In genomic region chr12:116773276-116773731, GRCh38 we compare ENCODE assay signal across 2 cellular contexts.
TF ChIP-seq lines count a peak whose summit lies in the region.

No MANE protein-coding gene starts in this region.

TF ChIP-seq in SK-N-SH treated with all-trans-retinoic acid at 6 μM for 48 hours, 23 proteins besides CTCF, POLR2A, EP300 and RAD21 (continued from another document):
- TF ChIP-seq, protein P1, sequence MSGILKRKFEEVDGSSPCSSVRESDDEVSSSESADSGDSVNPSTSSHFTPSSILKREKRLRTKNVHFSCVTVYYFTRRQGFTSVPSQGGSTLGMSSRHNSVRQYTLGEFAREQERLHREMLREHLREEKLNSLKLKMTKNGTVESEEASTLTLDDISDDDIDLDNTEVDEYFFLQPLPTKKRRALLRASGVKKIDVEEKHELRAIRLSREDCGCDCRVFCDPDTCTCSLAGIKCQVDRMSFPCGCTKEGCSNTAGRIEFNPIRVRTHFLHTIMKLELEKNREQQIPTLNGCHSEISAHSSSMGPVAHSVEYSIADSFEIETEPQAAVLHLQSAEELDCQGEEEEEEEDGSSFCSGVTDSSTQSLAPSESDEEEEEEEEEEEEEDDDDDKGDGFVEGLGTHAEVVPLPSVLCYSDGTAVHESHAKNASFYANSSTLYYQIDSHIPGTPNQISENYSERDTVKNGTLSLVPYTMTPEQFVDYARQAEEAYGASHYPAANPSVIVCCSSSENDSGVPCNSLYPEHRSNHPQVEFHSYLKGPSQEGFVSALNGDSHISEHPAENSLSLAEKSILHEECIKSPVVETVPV (CRISPR knock-in tag; IDR thresholded peaks at IDR 0.05), result no peak
- TF ChIP-seq ESRRG (CRISPR knock-in tag; IDR thresholded peaks at IDR 0.05), result no peak
- no peak for TF ChIP-seq ARNTL (CRISPR knock-in tag; IDR thresholded peaks at IDR 0.05; ENCODE audit: borderline replicate concordance, low read depth)
- TF ChIP-seq ZFP30 (CRISPR knock-in tag; IDR thresholded peaks at IDR 0.05), result no peak
- no peak for TF ChIP-seq ISL1 (CRISPR knock-in tag; IDR thresholded peaks at IDR 0.05)
- no peak for TF ChIP-seq GLIS3 (CRISPR knock-in tag; IDR thresholded peaks at IDR 0.05)
- TF ChIP-seq ZNF70 (CRISPR knock-in tag; IDR thresholded peaks at IDR 0.05), result no peak
- TF ChIP-seq TOX (CRISPR knock-in tag; IDR thresholded peaks at IDR 0.05; ENCODE audit: borderline replicate concordance), result no peak
- no peak for TF ChIP-seq PPARA (CRISPR knock-in tag; IDR thresholded peaks at IDR 0.05; ENCODE audit: borderline replicate concordance)
- TF ChIP-seq, protein P2, sequence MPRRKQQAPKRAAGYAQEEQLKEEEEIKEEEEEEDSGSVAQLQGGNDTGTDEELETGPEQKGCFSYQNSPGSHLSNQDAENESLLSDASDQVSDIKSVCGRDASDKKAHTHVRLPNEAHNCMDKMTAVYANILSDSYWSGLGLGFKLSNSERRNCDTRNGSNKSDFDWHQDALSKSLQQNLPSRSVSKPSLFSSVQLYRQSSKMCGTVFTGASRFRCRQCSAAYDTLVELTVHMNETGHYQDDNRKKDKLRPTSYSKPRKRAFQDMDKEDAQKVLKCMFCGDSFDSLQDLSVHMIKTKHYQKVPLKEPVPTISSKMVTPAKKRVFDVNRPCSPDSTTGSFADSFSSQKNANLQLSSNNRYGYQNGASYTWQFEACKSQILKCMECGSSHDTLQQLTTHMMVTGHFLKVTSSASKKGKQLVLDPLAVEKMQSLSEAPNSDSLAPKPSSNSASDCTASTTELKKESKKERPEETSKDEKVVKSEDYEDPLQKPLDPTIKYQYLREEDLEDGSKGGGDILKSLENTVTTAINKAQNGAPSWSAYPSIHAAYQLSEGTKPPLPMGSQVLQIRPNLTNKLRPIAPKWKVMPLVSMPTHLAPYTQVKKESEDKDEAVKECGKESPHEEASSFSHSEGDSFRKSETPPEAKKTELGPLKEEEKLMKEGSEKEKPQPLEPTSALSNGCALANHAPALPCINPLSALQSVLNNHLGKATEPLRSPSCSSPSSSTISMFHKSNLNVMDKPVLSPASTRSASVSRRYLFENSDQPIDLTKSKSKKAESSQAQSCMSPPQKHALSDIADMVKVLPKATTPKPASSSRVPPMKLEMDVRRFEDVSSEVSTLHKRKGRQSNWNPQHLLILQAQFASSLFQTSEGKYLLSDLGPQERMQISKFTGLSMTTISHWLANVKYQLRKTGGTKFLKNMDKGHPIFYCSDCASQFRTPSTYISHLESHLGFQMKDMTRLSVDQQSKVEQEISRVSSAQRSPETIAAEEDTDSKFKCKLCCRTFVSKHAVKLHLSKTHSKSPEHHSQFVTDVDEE (CRISPR knock-in tag; IDR thresholded peaks at IDR 0.05), result no peak
- no peak for TF ChIP-seq PATZ1 (CRISPR knock-in tag; IDR thresholded peaks at IDR 0.05; ENCODE audit: borderline replicate concordance)

TF ChIP-seq in SK-N-SH, 30 proteins besides CTCF, POLR2A, EP300 and RAD21 (continued from another document):
- TF ChIP-seq, protein P3, sequence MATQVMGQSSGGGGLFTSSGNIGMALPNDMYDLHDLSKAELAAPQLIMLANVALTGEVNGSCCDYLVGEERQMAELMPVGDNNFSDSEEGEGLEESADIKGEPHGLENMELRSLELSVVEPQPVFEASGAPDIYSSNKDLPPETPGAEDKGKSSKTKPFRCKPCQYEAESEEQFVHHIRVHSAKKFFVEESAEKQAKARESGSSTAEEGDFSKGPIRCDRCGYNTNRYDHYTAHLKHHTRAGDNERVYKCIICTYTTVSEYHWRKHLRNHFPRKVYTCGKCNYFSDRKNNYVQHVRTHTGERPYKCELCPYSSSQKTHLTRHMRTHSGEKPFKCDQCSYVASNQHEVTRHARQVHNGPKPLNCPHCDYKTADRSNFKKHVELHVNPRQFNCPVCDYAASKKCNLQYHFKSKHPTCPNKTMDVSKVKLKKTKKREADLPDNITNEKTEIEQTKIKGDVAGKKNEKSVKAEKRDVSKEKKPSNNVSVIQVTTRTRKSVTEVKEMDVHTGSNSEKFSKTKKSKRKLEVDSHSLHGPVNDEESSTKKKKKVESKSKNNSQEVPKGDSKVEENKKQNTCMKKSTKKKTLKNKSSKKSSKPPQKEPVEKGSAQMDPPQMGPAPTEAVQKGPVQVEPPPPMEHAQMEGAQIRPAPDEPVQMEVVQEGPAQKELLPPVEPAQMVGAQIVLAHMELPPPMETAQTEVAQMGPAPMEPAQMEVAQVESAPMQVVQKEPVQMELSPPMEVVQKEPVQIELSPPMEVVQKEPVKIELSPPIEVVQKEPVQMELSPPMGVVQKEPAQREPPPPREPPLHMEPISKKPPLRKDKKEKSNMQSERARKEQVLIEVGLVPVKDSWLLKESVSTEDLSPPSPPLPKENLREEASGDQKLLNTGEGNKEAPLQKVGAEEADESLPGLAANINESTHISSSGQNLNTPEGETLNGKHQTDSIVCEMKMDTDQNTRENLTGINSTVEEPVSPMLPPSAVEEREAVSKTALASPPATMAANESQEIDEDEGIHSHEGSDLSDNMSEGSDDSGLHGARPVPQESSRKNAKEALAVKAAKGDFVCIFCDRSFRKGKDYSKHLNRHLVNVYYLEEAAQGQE (IDR thresholded peaks at IDR 0.05; ENCODE audit: low read depth, low read length), result no peak
- no peak for TF ChIP-seq NRF1 (IDR thresholded peaks at IDR 0.05; ENCODE audit: low read depth, low read length)
- TF ChIP-seq TEAD4 (IDR thresholded peaks at IDR 0.05; ENCODE audit: borderline replicate concordance, insufficient read depth), result no peak
- no peak for TF ChIP-seq JUND (IDR thresholded peaks at IDR 0.05)
- no peak for TF ChIP-seq SMC3 (IDR thresholded peaks at IDR 0.05; ENCODE audit: low read depth, low read length)
- no peak for TF ChIP-seq SIN3A (IDR thresholded peaks at IDR 0.05; ENCODE audit: borderline replicate concordance, low read depth, low read length)
